8 cellular contexts compared by ENCODE assay signal in the genomic region with DNA sequence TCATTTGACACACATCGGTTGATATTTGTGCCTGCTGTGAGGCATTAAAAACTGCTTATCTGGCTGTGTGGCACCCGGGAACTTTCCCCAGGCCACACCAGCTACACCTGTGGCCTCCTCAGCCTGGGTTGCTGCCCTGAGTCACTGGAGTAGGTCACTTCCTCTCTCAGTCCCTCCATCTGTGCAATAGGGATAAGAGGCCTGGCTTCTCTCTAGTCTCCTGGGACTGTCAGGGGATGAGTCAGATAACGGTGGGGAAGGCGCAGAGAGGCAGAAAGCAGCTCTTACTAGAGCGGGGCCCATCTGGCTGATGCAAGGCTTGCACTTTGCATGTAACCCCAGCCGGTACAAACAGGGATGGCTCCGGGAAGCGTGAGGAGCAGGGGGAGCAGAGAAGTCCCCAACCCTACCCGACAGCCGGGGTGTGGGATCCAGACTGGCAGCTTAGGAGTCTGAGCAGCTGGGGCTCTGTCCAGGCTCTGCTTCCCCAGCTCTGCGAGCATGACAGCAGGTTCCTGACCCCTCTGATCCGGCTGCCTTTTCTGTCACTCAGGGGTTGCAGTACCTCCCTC. TPM values are rescaled to one million over a fixed set of nuclear protein-coding genes. Genes with fewer than 3 reads are reported as not detected.
A peak's percentile ranks its signal among the peaks of the same experiment; 100 is the strongest.
DNase-seq lines count a peak whose midpoint lies in the region; ATAC-seq and TF ChIP-seq lines count a peak whose summit lies in the region.

No MANE protein-coding gene starts in this region.

- H3K9me3 ChIP-seq in lung (ENCODE audit: control insufficient read depth in 2 of 2, insufficient read depth in 1 of 2, low read length in 1 of 2) = no peaks in the 10 kb centered on the region

- WGBS in lung, 2 donors = 15 to 38% methylated on average over 12 of the region's 12 CpGs

- intact Hi-C loops in activated B cell treated with CpG ODN at 0.5 μM for 24 hours (cut with micrococcal nuclease) = loop anchor here (1.0 kb wide), 7 partner anchors 12 to 102 kb away; a partner anchor contains a TSS

- ATAC-seq in GM19025 (IDR thresholded peaks at IDR 0.05; ENCODE audit: low read depth, unreplicated experiment) = peak; percentile 56
- ATAC-seq in HG03103 (IDR thresholded peaks at IDR 0.05; ENCODE audit: low read depth, unreplicated experiment) = peak; percentile 60
- peak; percentile 71 for ATAC-seq in activated B cell treated with CpG ODN at 0.5 μM for 24 hours (ENCODE audit: low read depth)
- peak; percentile 67 for ATAC-seq in lung (ENCODE audit: insufficient read depth, low FRiP score)
- peak; percentile 81 to 82 for ATAC-seq in stimulated activated naive B cell treated with anti-CD40 and anti-IgM and Interleukin-4, amounts not matched to agents 10 μg/mL and 1 μg/mL and 100 μg/mL, for 72 hours (replicated peaks)

- H3K27me3 ChIP-seq in BJ (ENCODE audit: control insufficient read depth, insufficient read depth, low read length) (no peaks in the 10 kb centered on the region), lung (ENCODE audit: control insufficient read depth, insufficient read depth) (no peaks in the 10 kb centered on the region)

- peak overlapping the region; percentile 81 for H3K4me3 Mint-ChIP-seq in activated B cell treated with CpG ODN at 0.5 μM for 24 hours
- peak overlapping the region; percentile 80 to 85 for H3K4me3 Mint-ChIP-seq in stimulated activated naive B cell treated with anti-CD40 and anti-IgM and Interleukin-4, amounts not matched to agents 10 μg/mL and 1 μg/mL and 100 μg/mL, for 72 hours

- TF ChIP-seq CTCF in BJ (IDR thresholded peaks at IDR 0.05; ENCODE audit: insufficient read depth, low read depth, low read length) (no peak), activated B cell treated with CpG ODN at 0.5 μM for 24 hours (IDR thresholded peaks at IDR 0.05) (no peak), lung (IDR thresholded peaks at IDR 0.05; ENCODE audit: control extremely low read depth, extremely low read depth) (no peak)

- POLR2A ChIA-PET in BJ (lab: Charles Lee) (interaction anchor here (0.5 to 2.5 kb wide), 3 partner anchors 9 to 47 kb away, joined by 3 to 13 read pairs (median 3); a partner anchor contains a TSS), activated B cell treated with CpG ODN at 0.5 μM for 24 hours (lab: Charles Lee) (interaction anchor here (0.6 to 35.9 kb wide), 30 partner anchors 9 to 1004 kb away, joined by 3 to 1996 read pairs (median 10); a partner anchor contains a TSS)

- H3K36me3 ChIP-seq in BJ (ENCODE audit: control insufficient read depth, insufficient read depth, low read length) (no peaks in the 10 kb centered on the region), lung (ENCODE audit: control insufficient read depth in 2 of 2, insufficient read depth in 2 of 2, low read length in 2 of 2) (no peaks in the 10 kb centered on the region)

- H3K4me1 Mint-ChIP-seq in activated B cell treated with CpG ODN at 0.5 μM for 24 hours = peaks cover 88% of the 10 kb centered on the region
- peaks cover 56 to 84% of the 10 kb centered on the region in 2 donors for H3K4me1 Mint-ChIP-seq in stimulated activated naive B cell treated with anti-CD40 and anti-IgM and Interleukin-4, amounts not matched to agents 10 μg/mL and 1 μg/mL and 100 μg/mL, for 72 hours

- CTCF ChIA-PET in BJ (lab: Yijun Ruan, JAX) = interaction anchor here (0.6 to 3.0 kb wide), 8 partner anchors 9 to 291 kb away, joined by 3 to 15 read pairs (median 4); a partner anchor contains a TSS
- CTCF ChIA-PET in activated B cell treated with CpG ODN at 0.5 μM for 24 hours (lab: Charles Lee) = interaction anchor here (0.8 to 4.5 kb wide), 15 partner anchors 9 to 233 kb away, joined by 3 to 33 read pairs (median 6); a partner anchor contains a TSS

- peak overlapping the region; percentile 85 to 98 for H3K27ac ChIP-seq in lung (ENCODE audit: low read depth in 1 of 2, low read length in 1 of 2)

- no peaks in the 10 kb centered on the region for H3K27me3 Mint-ChIP-seq in activated B cell treated with CpG ODN at 0.5 μM for 24 hours
- no peaks in the 10 kb centered on the region for H3K27me3 Mint-ChIP-seq in stimulated activated naive B cell treated with anti-CD40 and anti-IgM and Interleukin-4, amounts not matched to agents 10 μg/mL and 1 μg/mL and 100 μg/mL, for 72 hours

- no peaks in the 10 kb centered on the region for H3K36me3 Mint-ChIP-seq in activated B cell treated with CpG ODN at 0.5 μM for 24 hours (ENCODE audit: low read depth)
- no peaks in the 10 kb centered on the region for H3K36me3 Mint-ChIP-seq in stimulated activated naive B cell treated with anti-CD40 and anti-IgM and Interleukin-4, amounts not matched to agents 10 μg/mL and 1 μg/mL and 100 μg/mL, for 72 hours

- no peaks in the 10 kb centered on the region for H3K9me3 Mint-ChIP-seq in activated B cell treated with CpG ODN at 0.5 μM for 24 hours
- H3K9me3 Mint-ChIP-seq in stimulated activated naive B cell treated with anti-CD40 and anti-IgM and Interleukin-4, amounts not matched to agents 10 μg/mL and 1 μg/mL and 100 μg/mL, for 72 hours = no peaks in the 10 kb centered on the region

- H3K4me3 ChIP-seq in BJ (ENCODE audit: low read depth, low read length) = no peak overlapping the region
- no peak overlapping the region for H3K4me3 ChIP-seq in lung

- H3K4me1 ChIP-seq in lung (ENCODE audit: control insufficient read depth in 2 of 2, insufficient read depth in 2 of 2, low read length in 2 of 2) = peaks cover 14 to 46% of the 10 kb centered on the region in 2 donors

- H3K27ac Mint-ChIP-seq in activated B cell treated with CpG ODN at 0.5 μM for 24 hours = peak overlapping the region; percentile 98
- peak overlapping the region; percentile 100 for H3K27ac Mint-ChIP-seq in stimulated activated naive B cell treated with anti-CD40 and anti-IgM and Interleukin-4, amounts not matched to agents 10 μg/mL and 1 μg/mL and 100 μg/mL, for 72 hours

- DNase-seq in BJ (ENCODE audit: low read depth) (peak; percentile 98), NCI-H226 (peak; percentile 95), activated B cell treated with CpG ODN at 0.5 μM for 24 hours (peak; percentile 73), dedifferentiated amniotic fluid mesenchymal stem cell (ENCODE audit: extremely low spot score) (peak; percentile 99), lung (ENCODE audit: low spot score) (peak; percentile 72)
- peak; percentile 93 for DNase-seq in stimulated activated naive B cell treated with anti-CD40 and anti-IgM and Interleukin-4, amounts not matched to agents 10 μg/mL and 1 μg/mL and 100 μg/mL, for 72 hours

RNA-seq across cellular contexts. Expression of a gene that starts 34.0 kb away (rescaled TPM):
- polyA plus RNA-seq in BJ (2011; rRNA removed) (26.4 and 38.8 TPM in 2 replicates), lung (10 to 100 TPM; 30.0 to 30.2 TPM)
- 25.6 and 25.9 TPM in 2 replicates for polyA minus RNA-seq in BJ (2011; rRNA and poly(A)+ RNA removed)
- total RNA-seq in activated B cell treated with CpG ODN at 0.5 μM for 24 hours (39.0 and 39.9 TPM in 2 replicates), lung (10 to 100 TPM; 34.0 to 38.7 TPM)

RNA-seq across cellular contexts. Expression of a gene that starts 47.0 kb away (rescaled TPM):
- 152 and 174 TPM in 2 replicates for polyA plus RNA-seq in BJ (2011; rRNA removed)
- polyA minus RNA-seq in BJ (2011; rRNA and poly(A)+ RNA removed) = 160 and 201 TPM in 2 replicates
- 175 and 180 TPM in 2 replicates for total RNA-seq in activated B cell treated with CpG ODN at 0.5 μM for 24 hours
- total RNA-seq in lung = 100 to 1,000 TPM; 155 to 190 TPM
- polyA plus RNA-seq in lung = 100 to 1,000 TPM in 1 of 2 donors, 10 to 100 TPM in 1; 55.3 to 188 TPM
